14 cellular contexts compared by ENCODE assay signal in genomic region chr17:58381124-58381838, GRCh38. TPM values are rescaled to one million over a fixed set of nuclear protein-coding genes. Genes with fewer than 3 reads are reported as not detected.
DNase-seq lines count a peak whose midpoint lies in the region; ATAC-seq and TF ChIP-seq lines count a peak whose summit lies in the region.
"Had no signal": no experiment of that assay in that cellular context is flagged by ENCODE, and none has a peak within 500 bp of the region (broad histone marks: within the 10 kb centered on the region; RNA-seq: fewer than 3 reads in every experiment).

No MANE protein-coding gene starts in this region.

- H3K4me3 ChIP-seq in right lobe of liver, result no peak overlapping the region

- H3K27ac ChIP-seq in right lobe of liver, result peak overlapping the region; percentile 23 to 73 (median 70)

- no peaks in the 10 kb centered on the region for H3K9me3 Mint-ChIP-seq in activated CD4-positive, alpha-beta T cell treated with anti-CD3 and anti-CD28 coated beads, Interleukin-2, amount 10 ng/mL, durations not matched to agents 7 days and 5 days
- H3K9me3 Mint-ChIP-seq in activated CD4-positive, alpha-beta T cell treated with anti-CD3 and anti-CD28 coated beads, Interleukin-2, amount 10 ng/mL, durations not matched to agents 24 days and 14 days, result no peaks in the 10 kb centered on the region
- H3K9me3 Mint-ChIP-seq in activated T-helper 2 cell treated with anti-CD3 and anti-CD28 coated beads, Interferon-gamma antibody, Interleukin-2, Interleukin-4, amounts not matched to agents 10 μg/mL and 5 μg/mL and 100 μg/mL, durations not matched to agents 14 hours and 24 hours and 36 hours, result no peaks in the 10 kb centered on the region
- H3K9me3 Mint-ChIP-seq: activated T-helper 1 cell treated with anti-CD3 and anti-CD28 coated beads, Interleukin-12 subunit alpha, Interleukin-12 subunit beta, Interleukin-2, Interleukin-4 antibody, amounts not matched to agents 30 ng/mL and 10 ng/mL and 1 ng/mL, durations not matched to agents 14 hours and 24 hours and 36 hours had no signal

- no peak for TF ChIP-seq CTCF in right lobe of liver (IDR thresholded peaks at IDR 0.05)

- CTCF ChIA-PET in activated CD4-positive, alpha-beta T cell treated with anti-CD3 and anti-CD28 coated beads, Interleukin-2, amount 10 ng/mL, durations not matched to agents 7 days and 5 days (lab: Charles Lee), result interaction anchor here (0.5 to 1.7 kb wide), 5 partner anchors 14 to 367 kb away, joined by 3 to 6 read pairs (median 3); no protein-coding TSS in a partner anchor

- POLR2A ChIA-PET in activated CD4-positive, alpha-beta T cell treated with anti-CD3 and anti-CD28 coated beads, Interleukin-2, amount 10 ng/mL, durations not matched to agents 7 days and 5 days (lab: Charles Lee), result no interaction called here

- peaks cover 0 to 66% (median 30%) of the 10 kb centered on the region in 4 donors for H3K4me1 ChIP-seq in right lobe of liver

- no peak for DNase-seq in activated CD4-positive, alpha-beta T cell treated with anti-CD3 and anti-CD28 coated beads, Interleukin-2, amount 10 ng/mL, durations not matched to agents 7 days and 5 days
- DNase-seq in activated CD4-positive, alpha-beta T cell treated with anti-CD3 and anti-CD28 coated beads, Interleukin-2, amount 10 ng/mL, durations not matched to agents 24 days and 14 days, result no peak
- DNase-seq in activated T-helper 2 cell treated with anti-CD3 and anti-CD28 coated beads, Interferon-gamma antibody, Interleukin-2, Interleukin-4, amounts not matched to agents 10 μg/mL and 5 μg/mL and 100 μg/mL, durations not matched to agents 14 hours and 24 hours and 36 hours (ENCODE audit: low spot score), result no peak
- DNase-seq in right lobe of liver, result peak; percentile 58 to 91 (median 81)
- DNase-seq in superior temporal gyrus (ENCODE audit: extremely low spot score), result peak; percentile 22
- no peak for DNase-seq in RPMI8226
- no peak for DNase-seq in NCI-H2081 treated with DMSO at 0.1 percent for 48 hours (lab: John Stamatoyannopoulos, UW)
- DNase-seq: activated CD4-positive, alpha-beta T cell treated with anti-CD3 and anti-CD28 coated beads for 1 hour; NCI-H1436; NCI-H748 treated with DMSO at 0.1 percent for 48 hours; SHP77 treated with DMSO at 0.1 percent for 48 hours had no signal

- peak overlapping the region; percentile 74 for H3K27ac Mint-ChIP-seq in activated CD4-positive, alpha-beta T cell treated with anti-CD3 and anti-CD28 coated beads, Interleukin-2, amount 10 ng/mL, durations not matched to agents 7 days and 5 days
- H3K27ac Mint-ChIP-seq in activated CD4-positive, alpha-beta T cell treated with anti-CD3 and anti-CD28 coated beads, Interleukin-2, amount 10 ng/mL, durations not matched to agents 24 days and 14 days, result no peak overlapping the region
- H3K27ac Mint-ChIP-seq in activated T-helper 2 cell treated with anti-CD3 and anti-CD28 coated beads, Interferon-gamma antibody, Interleukin-2, Interleukin-4, amounts not matched to agents 10 μg/mL and 5 μg/mL and 100 μg/mL, durations not matched to agents 14 hours and 24 hours and 36 hours, result peak overlapping the region; percentile 7

- peaks cover 3% of the 10 kb centered on the region for H3K36me3 Mint-ChIP-seq in activated CD4-positive, alpha-beta T cell treated with anti-CD3 and anti-CD28 coated beads, Interleukin-2, amount 10 ng/mL, durations not matched to agents 7 days and 5 days (ENCODE audit: low read depth)
- no peaks in the 10 kb centered on the region for H3K36me3 Mint-ChIP-seq in activated CD4-positive, alpha-beta T cell treated with anti-CD3 and anti-CD28 coated beads, Interleukin-2, amount 10 ng/mL, durations not matched to agents 24 days and 14 days (ENCODE audit: low read depth)
- H3K36me3 Mint-ChIP-seq in activated T-helper 2 cell treated with anti-CD3 and anti-CD28 coated beads, Interferon-gamma antibody, Interleukin-2, Interleukin-4, amounts not matched to agents 10 μg/mL and 5 μg/mL and 100 μg/mL, durations not matched to agents 14 hours and 24 hours and 36 hours (ENCODE audit: low read depth), result peaks cover 15% of the 10 kb centered on the region

- no peaks in the 10 kb centered on the region for H3K36me3 ChIP-seq in right lobe of liver

- H3K27me3 ChIP-seq in right lobe of liver, result no peaks in the 10 kb centered on the region

- peaks cover 56% of the 10 kb centered on the region for H3K4me1 Mint-ChIP-seq in activated CD4-positive, alpha-beta T cell treated with anti-CD3 and anti-CD28 coated beads, Interleukin-2, amount 10 ng/mL, durations not matched to agents 7 days and 5 days
- H3K4me1 Mint-ChIP-seq in activated CD4-positive, alpha-beta T cell treated with anti-CD3 and anti-CD28 coated beads, Interleukin-2, amount 10 ng/mL, durations not matched to agents 24 days and 14 days, result peaks cover 48% of the 10 kb centered on the region
- peaks cover 70% of the 10 kb centered on the region for H3K4me1 Mint-ChIP-seq in activated T-helper 2 cell treated with anti-CD3 and anti-CD28 coated beads, Interferon-gamma antibody, Interleukin-2, Interleukin-4, amounts not matched to agents 10 μg/mL and 5 μg/mL and 100 μg/mL, durations not matched to agents 14 hours and 24 hours and 36 hours (ENCODE audit: low read depth)

- ATAC-seq in right lobe of liver (peak; percentile 78 to 89 (median 82)), GM21723 (IDR thresholded peaks at IDR 0.05; ENCODE audit: unreplicated experiment) (no peak)
- ATAC-seq: sciatic nerve had no signal

- WGBS in right lobe of liver (ENCODE audit: insufficient coverage, low coverage, low lambda C conversion rate, missing lambda C conversion rate), result 61% methylated on average over 2 of the region's 2 CpGs

- H3K4me3 Mint-ChIP-seq in activated CD4-positive, alpha-beta T cell treated with anti-CD3 and anti-CD28 coated beads, Interleukin-2, amount 10 ng/mL, durations not matched to agents 7 days and 5 days, result no peak overlapping the region
- H3K4me3 Mint-ChIP-seq in activated CD4-positive, alpha-beta T cell treated with anti-CD3 and anti-CD28 coated beads, Interleukin-2, amount 10 ng/mL, durations not matched to agents 24 days and 14 days, result no peak overlapping the region
- H3K4me3 Mint-ChIP-seq in activated T-helper 2 cell treated with anti-CD3 and anti-CD28 coated beads, Interferon-gamma antibody, Interleukin-2, Interleukin-4, amounts not matched to agents 10 μg/mL and 5 μg/mL and 100 μg/mL, durations not matched to agents 14 hours and 24 hours and 36 hours (ENCODE audit: low read depth), result no peak overlapping the region

- H3K27me3 Mint-ChIP-seq in activated CD4-positive, alpha-beta T cell treated with anti-CD3 and anti-CD28 coated beads, Interleukin-2, amount 10 ng/mL, durations not matched to agents 7 days and 5 days, result no peaks in the 10 kb centered on the region
- H3K27me3 Mint-ChIP-seq in activated CD4-positive, alpha-beta T cell treated with anti-CD3 and anti-CD28 coated beads, Interleukin-2, amount 10 ng/mL, durations not matched to agents 24 days and 14 days, result no peaks in the 10 kb centered on the region
- no peaks in the 10 kb centered on the region for H3K27me3 Mint-ChIP-seq in activated T-helper 2 cell treated with anti-CD3 and anti-CD28 coated beads, Interferon-gamma antibody, Interleukin-2, Interleukin-4, amounts not matched to agents 10 μg/mL and 5 μg/mL and 100 μg/mL, durations not matched to agents 14 hours and 24 hours and 36 hours (ENCODE audit: low read depth)

- intact Hi-C loops in activated CD4-positive, alpha-beta T cell treated with anti-CD3 and anti-CD28 coated beads, Interleukin-2, amount 10 ng/mL, durations not matched to agents 24 days and 14 days (cut with micrococcal nuclease), result no loop called here
- intact Hi-C loops in activated T-helper 2 cell treated with anti-CD3 and anti-CD28 coated beads, Interferon-gamma antibody, Interleukin-2, Interleukin-4, amounts not matched to agents 10 μg/mL and 5 μg/mL and 100 μg/mL, durations not matched to agents 14 hours and 24 hours and 36 hours (cut with micrococcal nuclease), result no loop called here
- intact Hi-C loops in right lobe of liver (cut with DNase I), result no loop called here

- TF ChIP-seq POLR2A in right lobe of liver (IDR thresholded peaks at IDR 0.05), result peak; percentile 38

- no peaks in the 10 kb centered on the region for H3K9me3 ChIP-seq in right lobe of liver

RNA-seq across cellular contexts. Expression of gene SUPT4H1, which starts 29.3 kb away (rescaled TPM):
- 10 to 100 TPM; 66.1 to 69.0 TPM for total RNA-seq in activated CD4-positive, alpha-beta T cell treated with anti-CD3 and anti-CD28 coated beads, Interleukin-2, amount 10 ng/mL, durations not matched to agents 7 days and 5 days
- total RNA-seq in activated CD4-positive, alpha-beta T cell treated with anti-CD3 and anti-CD28 coated beads, Interleukin-2, amount 10 ng/mL, durations not matched to agents 24 days and 14 days, result 139 and 143 TPM in 2 replicates
- total RNA-seq in activated T-helper 2 cell treated with anti-CD3 and anti-CD28 coated beads, Interferon-gamma antibody, Interleukin-2, Interleukin-4, amounts not matched to agents 10 μg/mL and 5 μg/mL and 100 μg/mL, durations not matched to agents 14 hours and 24 hours and 36 hours, result 153 and 160 TPM in 2 replicates
- total RNA-seq in right lobe of liver, result 10 to 100 TPM; 24.8 to 50.9 (median 37.0) TPM

RNA-seq across cellular contexts. Expression of gene RNF43, which starts 36.1 kb away (rescaled TPM):
- under 1 TPM; 0.07 to 0.12 TPM for total RNA-seq in activated CD4-positive, alpha-beta T cell treated with anti-CD3 and anti-CD28 coated beads, Interleukin-2, amount 10 ng/mL, durations not matched to agents 7 days and 5 days
- total RNA-seq in activated CD4-positive, alpha-beta T cell treated with anti-CD3 and anti-CD28 coated beads, Interleukin-2, amount 10 ng/mL, durations not matched to agents 24 days and 14 days, result 0.95 and 1.6 TPM in 2 replicates
- total RNA-seq in activated T-helper 2 cell treated with anti-CD3 and anti-CD28 coated beads, Interferon-gamma antibody, Interleukin-2, Interleukin-4, amounts not matched to agents 10 μg/mL and 5 μg/mL and 100 μg/mL, durations not matched to agents 14 hours and 24 hours and 36 hours, result 20.5 and 23.9 TPM in 2 replicates
- total RNA-seq in right lobe of liver, result 10 to 100 TPM in 2 of 6 experiments, 1 to 10 TPM in 4; 1.7 to 11.5 (median 6.0) TPM

RNA-seq across cellular contexts. Expression of gene TSPOAP1, which starts 52.7 kb away (rescaled TPM):
- 10 to 100 TPM; 44.1 to 57.5 TPM for total RNA-seq in activated CD4-positive, alpha-beta T cell treated with anti-CD3 and anti-CD28 coated beads, Interleukin-2, amount 10 ng/mL, durations not matched to agents 7 days and 5 days
- total RNA-seq in activated CD4-positive, alpha-beta T cell treated with anti-CD3 and anti-CD28 coated beads, Interleukin-2, amount 10 ng/mL, durations not matched to agents 24 days and 14 days, result 22.6 and 23.6 TPM in 2 replicates
- total RNA-seq in activated T-helper 2 cell treated with anti-CD3 and anti-CD28 coated beads, Interferon-gamma antibody, Interleukin-2, Interleukin-4, amounts not matched to agents 10 μg/mL and 5 μg/mL and 100 μg/mL, durations not matched to agents 14 hours and 24 hours and 36 hours, result 21.9 and 22.3 TPM in 2 replicates
- total RNA-seq in right lobe of liver, result 1 to 10 TPM in 5 of 6 experiments, under 1 TPM in 1; 0.87 to 8.3 (median 3.8) TPM

Comparison
In these comparisons a context has a peak if more than half of its experiments do, and no peak if none do; other contexts are left out.
1. DNase-seq: peak in right lobe of liver (3 of 3) and superior temporal gyrus (single experiment); none in activated CD4-positive, alpha-beta T cell treated with anti-CD3 and anti-CD28 coated beads, Interleukin-2, amount 10 ng/mL, durations not matched to agents 7 days and 5 days (single experiment), activated CD4-positive, alpha-beta T cell treated with anti-CD3 and anti-CD28 coated beads, Interleukin-2, amount 10 ng/mL, durations not matched to agents 24 days and 14 days (single experiment), activated T-helper 2 cell treated with anti-CD3 and anti-CD28 coated beads, Interferon-gamma antibody, Interleukin-2, Interleukin-4, amounts not matched to agents 10 μg/mL and 5 μg/mL and 100 μg/mL, durations not matched to agents 14 hours and 24 hours and 36 hours (single experiment), RPMI8226 (single experiment) and NCI-H2081 treated with DMSO at 0.1 percent for 48 hours (single experiment).